In the genomic region with DNA sequence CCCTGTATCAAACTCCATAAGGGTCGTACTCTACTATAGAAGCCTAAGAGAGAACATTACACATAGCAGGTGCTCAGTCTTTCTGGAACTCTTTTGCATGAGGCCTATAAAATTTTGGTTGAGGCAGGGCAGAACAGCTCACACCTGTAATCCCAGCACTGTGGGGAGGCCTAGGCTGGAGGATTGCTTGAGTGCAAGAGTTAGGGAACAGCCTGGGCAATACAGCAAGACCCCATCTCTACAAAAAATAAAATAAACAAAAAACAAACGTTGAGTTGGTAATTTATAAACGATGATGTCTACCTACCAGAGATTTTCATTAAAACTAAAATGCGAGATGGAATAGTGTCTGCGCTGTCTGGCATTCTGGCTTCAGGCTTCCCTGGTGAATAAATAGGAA, we compare ENCODE assay signal across 9 cellular contexts. TPM values are rescaled to one million over a fixed set of nuclear protein-coding genes. Genes with fewer than 3 reads are reported as not detected.
DNase-seq lines count a peak whose midpoint lies in the region; ATAC-seq and TF ChIP-seq lines count a peak whose summit lies in the region.
"Had no signal": no experiment of that assay in that cellular context is flagged by ENCODE, and none has a peak within 500 bp of the region (broad histone marks: within the 10 kb centered on the region; RNA-seq: fewer than 3 reads in every experiment).

No MANE protein-coding gene starts in this region.

- H2AFZ ChIP-seq in PC-3 (ENCODE audit: low read length) (peak overlapping the region; percentile 98), neuron (ENCODE audit: low read depth, low read length) (peak overlapping the region; percentile 96), Karpas-422 (ENCODE audit: low read length) (no peak overlapping the region)

- H3K79me2 ChIP-seq in PC-3 (ENCODE audit: low read length): peaks cover 31% of the 10 kb centered on the region
- no peaks in the 10 kb centered on the region for H3K79me2 ChIP-seq in Karpas-422 (ENCODE audit: low read length)

- intact Hi-C loops in PC-3 (cut with micrococcal nuclease): loop anchor here (2.0 kb wide), 2 partner anchors 37 to 169 kb away; no protein-coding TSS in a partner anchor

- no peaks in the 10 kb centered on the region for H3K27me3 Mint-ChIP-seq in endothelial cell (ENCODE audit: unreplicated experiment)

- H3K36me3 ChIP-seq in BJ (ENCODE audit: control insufficient read depth, insufficient read depth, low read length) (peaks cover 3% of the 10 kb centered on the region; the same call in 1 of the 2 replicates), PC-3 (ENCODE audit: low read depth, low read length) (no peaks in the 10 kb centered on the region), neuron (ENCODE audit: insufficient read depth, low read length) (peaks cover 32% of the 10 kb centered on the region), Karpas-422 (ENCODE audit: insufficient read depth, low read length) (no peaks in the 10 kb centered on the region)
- H3K36me3 ChIP-seq: neutrophil had no signal

- H3K4me2 ChIP-seq in PC-3 (ENCODE audit: low read length) (peak overlapping the region; percentile 97), Karpas-422 (ENCODE audit: low read depth, low read length, poor library complexity, severe bottlenecking) (no peak overlapping the region)

- H3K27ac ChIP-seq in PC-3 (ENCODE audit: low read length) (peak overlapping the region; percentile 79; the same call in 1 of the 2 replicates), Karpas-422 (ENCODE audit: low read length) (no peak overlapping the region)
- H3K27ac ChIP-seq: neutrophil had no signal

- H3K9me2 ChIP-seq in PC-3 (replicated peaks; ENCODE audit: low read length) (no peaks in the 10 kb centered on the region), Karpas-422 (replicated peaks; ENCODE audit: insufficient read depth, low read length) (no peaks in the 10 kb centered on the region)

- no peaks in the 10 kb centered on the region for H3K9me3 Mint-ChIP-seq in endothelial cell (ENCODE audit: unreplicated experiment)

- no peak for ATAC-seq in PC-3

- peak overlapping the region; percentile 64 for H3K4me3 ChIP-seq in BJ (ENCODE audit: low read depth, low read length)
- H3K4me3 ChIP-seq in PC-3 (ENCODE audit: low read length): peak overlapping the region; percentile 90
- peak overlapping the region; percentile 66 for H3K4me3 ChIP-seq in neuron (ENCODE audit: low read length)
- H3K4me3 ChIP-seq in Karpas-422 (ENCODE audit: low read length): no peak overlapping the region

- no TSS peak for BruUV-seq in PC-3 (replicated peaks; lab: Mats Ljungman, UMichigan)

- TF ChIP-seq CTCF in BJ (IDR thresholded peaks at IDR 0.05; ENCODE audit: insufficient read depth, low read depth, low read length) (no peak), PC-3 (conservative IDR thresholded peaks at IDR 0.05; ENCODE audit: low read depth, low read length) (no peak), endothelial cell (IDR thresholded peaks at IDR 0.05; ENCODE audit: unreplicated experiment) (no peak)

- H3K27me3 ChIP-seq in BJ (ENCODE audit: control insufficient read depth, insufficient read depth, low read length): no peaks in the 10 kb centered on the region
- H3K27me3 ChIP-seq in PC-3 (ENCODE audit: low read length): no peaks in the 10 kb centered on the region
- no peaks in the 10 kb centered on the region for H3K27me3 ChIP-seq in neuron (ENCODE audit: insufficient read depth, low read length)
- no peaks in the 10 kb centered on the region for H3K27me3 ChIP-seq in Karpas-422 (ENCODE audit: low read length)

- peaks cover 26% of the 10 kb centered on the region for H3K4me1 Mint-ChIP-seq in endothelial cell (ENCODE audit: unreplicated experiment)

- peak overlapping the region; percentile 59 for H3K27ac Mint-ChIP-seq in endothelial cell (ENCODE audit: unreplicated experiment)

- H3F3A ChIP-seq in PC-3 (ENCODE audit: low read length, unreplicated experiment): no peaks in the 10 kb centered on the region

- H3K9ac ChIP-seq in PC-3 (ENCODE audit: low read length): peak overlapping the region; percentile 92
- H3K9ac ChIP-seq in Karpas-422 (ENCODE audit: low read length): no peak overlapping the region

- H4K20me1 ChIP-seq in PC-3 (ENCODE audit: low read length) (no peaks in the 10 kb centered on the region), Karpas-422 (ENCODE audit: insufficient read depth, low read depth, low read length) (no peaks in the 10 kb centered on the region)

- peak overlapping the region; percentile 82 for H3K4me3 Mint-ChIP-seq in endothelial cell (ENCODE audit: unreplicated experiment)

- POLR2A ChIA-PET in BJ (lab: Charles Lee) (interaction anchor here (0.6 kb wide), 1 partner anchor 1341 kb away, joined by 3 read pairs; no protein-coding TSS in a partner anchor), PC-3 (lab: Charles Lee; ENCODE audit: unreplicated experiment) (interaction anchor here (0.6 kb wide), 1 partner anchor 162 kb away, joined by 3 read pairs; no protein-coding TSS in a partner anchor)

- H3K9me3 ChIP-seq in PC-3 (ENCODE audit: low read length): no peaks in the 10 kb centered on the region
- peaks cover 6% of the 10 kb centered on the region for H3K9me3 ChIP-seq in neuron (ENCODE audit: low read length)
- no peaks in the 10 kb centered on the region for H3K9me3 ChIP-seq in Karpas-422 (ENCODE audit: low read length)
- H3K9me3 ChIP-seq: neutrophil had no signal

- H3K4me1 ChIP-seq in PC-3 (ENCODE audit: insufficient read depth, low read length) (peaks cover 23% of the 10 kb centered on the region), neuron (ENCODE audit: insufficient read depth, low read length) (peaks cover 18% of the 10 kb centered on the region), Karpas-422 (ENCODE audit: low read length) (no peaks in the 10 kb centered on the region)

- CTCF ChIA-PET in BJ (lab: Yijun Ruan, JAX) (interaction anchor here (0.9 kb wide), 1 partner anchor 8 kb away, joined by 3 read pairs; no protein-coding TSS in a partner anchor), PC-3 (lab: Charles Lee) (no interaction called here)

- DNase-seq in BJ (ENCODE audit: low read depth) (no peak), PC-3 (no peak), endothelial cell (ENCODE audit: low spot score) (no peak), Karpas-422 (no peak), NCI-H2029 treated with DMSO at 0.1 percent for 48 hours (lab: John Stamatoyannopoulos, UW) (no peak), NCI-H524 (lab: John Stamatoyannopoulos, UW) (no peak), ureter (ENCODE audit: low spot score) (no peak)

- no peaks in the 10 kb centered on the region for H3K36me3 Mint-ChIP-seq in endothelial cell (ENCODE audit: low read depth, unreplicated experiment)

RNA-seq across cellular contexts. Expression of a gene that starts 0.9 kb away (rescaled TPM):
- polyA plus RNA-seq in BJ (2011; rRNA removed): 51.5 and 95.5 TPM in 2 replicates
- polyA minus RNA-seq in BJ (2011; rRNA and poly(A)+ RNA removed): 11.6 and 12.7 TPM in 2 replicates
- 51.6 and 56.4 TPM in 2 replicates for total RNA-seq in PC-3 (2014; rRNA removed)
- 158 TPM for total RNA-seq in endothelial cell (ENCODE audit: unreplicated experiment)
- total RNA-seq in Karpas-422 (2014; rRNA removed; shearing (Covaris generic); ENCODE audit: low replicate concordance): not detected in 2 replicates
- total RNA-seq in ureter: 76.1 TPM

RNA-seq across cellular contexts. Expression of a gene that starts 37.8 kb away (rescaled TPM):
- polyA plus RNA-seq in BJ (2011; rRNA removed): not detected in 2 replicates
- 0.09 TPM in 1 of 2 replicates, not detected in the other for polyA minus RNA-seq in BJ (2011; rRNA and poly(A)+ RNA removed)
- total RNA-seq in PC-3 (2014; rRNA removed) (not detected in 2 replicates), endothelial cell (ENCODE audit: unreplicated experiment) (50.9 TPM), ureter (5.5 TPM)
- total RNA-seq in Karpas-422 (2014; rRNA removed; shearing (Covaris generic); ENCODE audit: low replicate concordance): not detected in 2 replicates

RNA-seq across cellular contexts. Expression of a gene that starts 51.8 kb away (rescaled TPM):
- polyA plus RNA-seq in BJ (2011; rRNA removed): not detected in 2 replicates
- polyA minus RNA-seq in BJ (2011; rRNA and poly(A)+ RNA removed): not detected in 2 replicates
- total RNA-seq in PC-3 (2014; rRNA removed) (not detected in 2 replicates), endothelial cell (ENCODE audit: unreplicated experiment) (not detected), ureter (not detected)
- total RNA-seq in Karpas-422 (2014; rRNA removed; shearing (Covaris generic); ENCODE audit: low replicate concordance): not detected in 2 replicates

Comparison
In these comparisons a context has a peak if more than half of its experiments do, and no peak if none do; other contexts are left out.
1. RNA of a gene that starts 0.9 kb away (total RNA-seq): 158 TPM in endothelial cell (single experiment), 76.1 TPM in ureter (single experiment) and 51.6 to 56.4 TPM in PC-3; not detected in Karpas-422; every median in the first group is over 10 times any median in the second.